In genomic region chr17:59846391-59847165, GRCh38 we compare ENCODE assay signal across 8 cellular contexts. TPM values are rescaled to one million over a fixed set of nuclear protein-coding genes. Genes with fewer than 3 reads are reported as not detected.
DNase-seq lines count a peak whose midpoint lies in the region; ATAC-seq and TF ChIP-seq lines count a peak whose summit lies in the region.

No MANE protein-coding gene starts in this region.

- H3K4me1 Mint-ChIP-seq in immature natural killer cell: peaks cover 29 to 44% of the 10 kb centered on the region in 2 donors

- H3K9me3 ChIP-seq in PC-3 (ENCODE audit: low read length): no peaks in the 10 kb centered on the region

- peak overlapping the region; percentile 35 for H3K23ac ChIP-seq in mesendoderm (ENCODE audit: low read length)

- H4K8ac ChIP-seq in mesendoderm (ENCODE audit: low read depth, low read length): no peak overlapping the region

- CTCF ChIA-PET in PC-3 (lab: Charles Lee): interaction anchor here (4.4 kb wide), 1 partner anchor 13 kb away, joined by 48 read pairs; no protein-coding TSS in a partner anchor

- H3K4me1 ChIP-seq in PC-3 (ENCODE audit: insufficient read depth, low read length) (peaks cover 50% of the 10 kb centered on the region), mesendoderm (ENCODE audit: control insufficient read depth, low read depth, low read length) (peaks cover 6% of the 10 kb centered on the region)

- H3K56ac ChIP-seq in mesendoderm (ENCODE audit: low read length): no peak overlapping the region

- ATAC-seq in Right ventricle myocardium inferior: peak; percentile 56
- peak; percentile 41 for ATAC-seq in HG02981 (IDR thresholded peaks at IDR 0.05; ENCODE audit: unreplicated experiment)
- peak; percentile 32 for ATAC-seq in PC-3

- DNase-seq in Right ventricle myocardium inferior (ENCODE audit: missing footprints): no peak
- no peak for DNase-seq in cardiac septum (ENCODE audit: low spot score)
- peak; percentile 99 for DNase-seq in PC-3
- peak; percentile 43 for DNase-seq in mesendoderm
- DNase-seq in immature natural killer cell: no peak
- no peak for DNase-seq in Kasumi-1 (lab: John Stamatoyannopoulos, UW)

- no peaks in the 10 kb centered on the region for H3K9me2 ChIP-seq in PC-3 (replicated peaks; ENCODE audit: low read length)

- H3F3A ChIP-seq in PC-3 (ENCODE audit: low read length, unreplicated experiment): peaks cover 19% of the 10 kb centered on the region

- H2AFZ ChIP-seq in PC-3 (ENCODE audit: low read length): no peak overlapping the region

- H3K4me3 ChIP-seq in PC-3 (ENCODE audit: low read length): peak overlapping the region; percentile 54; the same call in 1 of the 2 replicates
- no peak overlapping the region for H3K4me3 ChIP-seq in mesendoderm (ENCODE audit: low read length)

- H3K4me2 ChIP-seq in PC-3 (ENCODE audit: low read length) (peak overlapping the region; percentile 79), mesendoderm (ENCODE audit: low read length) (no peak overlapping the region)

- no peak overlapping the region for H4K5ac ChIP-seq in mesendoderm (ENCODE audit: low read length)

- no CpG with 5 or more reads among the region's 7 CpGs for WGBS in mesendoderm (ENCODE audit: extremely low coverage, insufficient coverage, low lambda C conversion rate)

- H3K36me3 ChIP-seq in PC-3 (ENCODE audit: low read depth, low read length): no peaks in the 10 kb centered on the region
- no peaks in the 10 kb centered on the region for H3K36me3 ChIP-seq in mesendoderm (ENCODE audit: control insufficient read depth, insufficient read depth, low read length)

- H3K27ac Mint-ChIP-seq in immature natural killer cell: peak overlapping the region in 2 of 6 donors; percentile 20 to 48

- no peak overlapping the region for H2BK15ac ChIP-seq in mesendoderm (replicated peaks; ENCODE audit: low read depth)

- H4K20me1 ChIP-seq in PC-3 (ENCODE audit: low read length): no peaks in the 10 kb centered on the region

- no peak overlapping the region for H2BK5ac ChIP-seq in mesendoderm (ENCODE audit: low read length)

- intact Hi-C loops in Right ventricle myocardium inferior (cut with DNase I): no loop called here
- intact Hi-C loops in cardiac septum (cut with DNase I): no loop called here
- intact Hi-C loops in PC-3 (cut with micrococcal nuclease): no loop called here

- H3K27me3 ChIP-seq in PC-3 (ENCODE audit: low read length): no peaks in the 10 kb centered on the region
- H3K27me3 ChIP-seq in mesendoderm (ENCODE audit: insufficient read depth, low read length, poor library complexity): no peaks in the 10 kb centered on the region

- H3K79me1 ChIP-seq in mesendoderm (ENCODE audit: low read length): no peaks in the 10 kb centered on the region

- H3K18ac ChIP-seq in mesendoderm (ENCODE audit: low read length): no peak overlapping the region

- peak overlapping the region; percentile 95 for H3K27ac ChIP-seq in PC-3 (ENCODE audit: low read length)
- peak overlapping the region; percentile 75 for H3K27ac ChIP-seq in cingulate gyrus (ENCODE audit: low read depth, low read length)
- H3K27ac ChIP-seq in mesendoderm (ENCODE audit: low read depth, low read length): no peak overlapping the region

- H3K36me3 Mint-ChIP-seq in immature natural killer cell: peaks cover 0 to 4% (median 0%) of the 10 kb centered on the region in 3 donors

- TF ChIP-seq CTCF in PC-3 (conservative IDR thresholded peaks at IDR 0.05; ENCODE audit: low read depth, low read length): no peak

- H3K4me3 Mint-ChIP-seq in immature natural killer cell: no peak overlapping the region

- POLR2A ChIA-PET in PC-3 (lab: Charles Lee; ENCODE audit: unreplicated experiment): interaction anchor here (0.5 to 0.6 kb wide), 3 partner anchors 9 to 61 kb away, joined by 5 to 10 read pairs (median 6); no protein-coding TSS in a partner anchor

- H2BK120ac ChIP-seq in mesendoderm (ENCODE audit: low read depth, low read length): no peak overlapping the region

- H2AK5ac ChIP-seq in mesendoderm (ENCODE audit: low read length): no peak overlapping the region

- H3K9ac ChIP-seq in PC-3 (ENCODE audit: low read length): peak overlapping the region; percentile 98
- no peak overlapping the region for H3K9ac ChIP-seq in mesendoderm (ENCODE audit: low read length)

- BruUV-seq in PC-3 (replicated peaks; lab: Mats Ljungman, UMichigan): no TSS peak

- H3K4ac ChIP-seq in mesendoderm (ENCODE audit: low read depth, low read length): no peak overlapping the region

- H3K9me3 Mint-ChIP-seq in immature natural killer cell: no peaks in the 10 kb centered on the region

- H3K79me2 ChIP-seq in PC-3 (ENCODE audit: low read length) (peaks cover under 1% of the 10 kb centered on the region), mesendoderm (ENCODE audit: control insufficient read depth, insufficient read depth, low read length) (no peaks in the 10 kb centered on the region)

- peaks cover 0 to 2% (median 0%) of the 10 kb centered on the region in 3 donors for H3K27me3 Mint-ChIP-seq in immature natural killer cell (ENCODE audit: low read depth in 3 of 3)

RNA-seq across cellular contexts. Expression of gene TUBD1, which starts 46.2 kb away (rescaled TPM):
- total RNA-seq in Right ventricle myocardium inferior: 8.4 TPM
- 7.5 TPM for total RNA-seq in cardiac septum
- 8.2 and 11.0 TPM in 2 replicates for total RNA-seq in PC-3 (2014; rRNA removed)
- 14.9 TPM for polyA plus RNA-seq in mesendoderm (2013, experiment 1 of 2)
- polyA plus RNA-seq in mesendoderm (2013, experiment 2 of 2): 15.1 TPM
- 10 to 100 TPM in 2 of 3 donors, 1 to 10 TPM in 1; 8.8 to 12.7 (median 10.1) TPM for polyA plus RNA-seq in immature natural killer cell

RNA-seq across cellular contexts. Expression of gene RPS6KB1, which starts 46.3 kb away (rescaled TPM):
- 21.4 TPM for total RNA-seq in Right ventricle myocardium inferior
- total RNA-seq in cardiac septum: 24.7 TPM
- total RNA-seq in PC-3 (2014; rRNA removed): 43.4 and 51.5 TPM in 2 replicates
- 13.3 TPM for polyA plus RNA-seq in mesendoderm (2013, experiment 1 of 2)
- polyA plus RNA-seq in mesendoderm (2013, experiment 2 of 2): 13.3 TPM
- polyA plus RNA-seq in immature natural killer cell: 10 to 100 TPM; 10.4 to 24.7 (median 14.5) TPM

Comparison
In these comparisons a context has a peak if more than half of its experiments do, and no peak if none do; other contexts are left out.
1. DNase-seq: peak in PC-3 (single experiment) and mesendoderm (single experiment); none in Right ventricle myocardium inferior (single experiment), cardiac septum (single experiment), immature natural killer cell (0 of 3) and Kasumi-1 (0 of 2).
2. Peak in every context shown above with its lines, with median percentiles within 50 percentile points of each other: ATAC-seq.